In the genomic region with DNA sequence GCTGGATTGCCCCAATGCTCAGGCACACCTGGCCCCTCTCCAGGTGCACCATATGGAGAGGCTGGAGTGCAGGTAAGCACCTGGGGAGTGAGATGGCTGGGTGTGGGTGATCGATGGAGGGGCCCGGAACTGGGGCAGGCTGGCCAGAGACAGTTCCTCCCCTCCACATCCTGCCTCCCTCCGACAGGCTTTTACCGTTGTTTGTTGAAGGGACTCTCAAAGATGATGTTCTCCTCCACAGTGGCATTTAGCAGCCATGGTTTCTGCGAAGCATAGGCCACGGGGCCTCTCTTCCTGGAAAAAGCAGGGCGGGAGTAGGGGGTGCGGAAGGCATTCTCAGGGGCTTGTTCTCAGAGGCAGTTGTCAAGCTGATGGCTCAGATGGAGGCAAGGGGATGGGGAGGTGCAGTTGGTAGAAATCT, we compare ENCODE assay signal across 21 cellular contexts. TPM values are rescaled to one million over a fixed set of nuclear protein-coding genes. Genes with fewer than 3 reads are reported as not detected.
DNase-seq lines count a peak whose midpoint lies in the region; ATAC-seq, FAIRE-seq and TF ChIP-seq lines count a peak whose summit lies in the region.
"Had no signal": no experiment of that assay in that cellular context is flagged by ENCODE, and none has a peak within 500 bp of the region (broad histone marks: within the 10 kb centered on the region; RNA-seq: fewer than 3 reads in every experiment).

No MANE protein-coding gene starts in this region.

- H3K9me3 Mint-ChIP-seq in T-helper 1 cell treated with Interleukin-12 subunit alpha and Interleukin-12 subunit beta and Interleukin-4 antibody, amounts not matched to agents 30 μg/mL and 1 μg/mL, for 36 hours: no peaks in the 10 kb centered on the region
- H3K9me3 Mint-ChIP-seq: activated naive CD4-positive, alpha-beta T cell treated with anti-CD3 and anti-CD28 coated beads, Interleukin-2, amount 50 U/mL, for 24 hours; stimulated activated naive B cell treated with anti-CD40 and anti-IgM and Interleukin-4, amounts not matched to agents 10 μg/mL and 1 μg/mL and 100 μg/mL, for 72 hours; WTC11 had no signal

- H3K4me1 ChIP-seq in pancreas: peaks cover 17 to 30% (median 29%) of the 10 kb centered on the region in 3 donors
- H3K4me1 ChIP-seq: breast epithelium had no signal

- peaks cover 25% of the 10 kb centered on the region for H3K27me3 Mint-ChIP-seq in T-helper 1 cell treated with Interleukin-12 subunit alpha and Interleukin-12 subunit beta and Interleukin-4 antibody, amounts not matched to agents 30 μg/mL and 1 μg/mL, for 36 hours (ENCODE audit: low read depth)

- no peak for TF ChIP-seq CTCF in pancreas (IDR thresholded peaks at IDR 0.05)

- ATAC-seq in pancreas: peak; percentile 61 to 73 (median 66)
- ATAC-seq: stimulated activated naive B cell treated with anti-CD40 and anti-IgM and Interleukin-4, amounts not matched to agents 10 μg/mL and 1 μg/mL and 100 μg/mL, for 72 hours; WTC11 had no signal

- H3K36me3 Mint-ChIP-seq in T-helper 1 cell treated with Interleukin-12 subunit alpha and Interleukin-12 subunit beta and Interleukin-4 antibody, amounts not matched to agents 30 μg/mL and 1 μg/mL, for 36 hours (ENCODE audit: low read depth): no peaks in the 10 kb centered on the region
- H3K36me3 Mint-ChIP-seq: activated naive CD4-positive, alpha-beta T cell treated with anti-CD3 and anti-CD28 coated beads, Interleukin-2, amount 50 U/mL, for 24 hours; naive B cell; stimulated activated naive B cell treated with anti-CD40 and anti-IgM and Interleukin-4, amounts not matched to agents 10 μg/mL and 1 μg/mL and 100 μg/mL, for 72 hours; WTC11 had no signal

- in situ Hi-C loops in KBM-7 (cut with MboI; ENCODE audit: low pct_unique_long_range_greater_than_20kb, low sequenced_read_pairs): no loop called here

- H3K27ac Mint-ChIP-seq in T-helper 1 cell treated with Interleukin-12 subunit alpha and Interleukin-12 subunit beta and Interleukin-4 antibody, amounts not matched to agents 30 μg/mL and 1 μg/mL, for 36 hours: peak overlapping the region; percentile 64
- H3K27ac Mint-ChIP-seq: activated naive CD4-positive, alpha-beta T cell treated with anti-CD3 and anti-CD28 coated beads, Interleukin-2, amount 50 U/mL, for 24 hours; CD4-positive, CD25-positive, alpha-beta regulatory T cell; naive B cell; stimulated activated naive B cell treated with anti-CD40 and anti-IgM and Interleukin-4, amounts not matched to agents 10 μg/mL and 1 μg/mL and 100 μg/mL, for 72 hours; WTC11 had no signal

- no peak for FAIRE-seq in pancreas (lab: Jason Lieb, UNC)

- DNase-seq in NCI-H2029 treated with DMSO at 0.1 percent for 48 hours (lab: John Stamatoyannopoulos, UW): peak; percentile 89
- DNase-seq in NCI-H2029 (lab: John Stamatoyannopoulos, UW): no peak
- peak; percentile 24 for DNase-seq in KBM-7
- peak; percentile 61 to 88 (median 78) for DNase-seq in pancreas
- DNase-seq in activated gamma-delta T cell treated with Interleukin-2 at 50 U/mL for 16 hours: no peak
- DNase-seq in iPS-NIHi11 (ENCODE audit: low spot score): no peak
- no peak for DNase-seq in NCI-H1694 treated with DMSO at 0.1 percent for 48 hours (lab: John Stamatoyannopoulos, UW)
- DNase-seq: dorsolateral prefrontal cortex; erythroblast; GM23248; naive B cell; NK-92 treated with Interleukin-12 subunit alpha and Interleukin-12 subunit beta, amount 100 ng/mL, for 24 hours; stimulated activated naive B cell treated with anti-CD40 and anti-IgM and Interleukin-4, amounts not matched to agents 10 μg/mL and 1 μg/mL and 100 μg/mL, for 72 hours had no signal

- no peaks in the 10 kb centered on the region for H3K9me3 ChIP-seq in pancreas
- H3K9me3 ChIP-seq: breast epithelium, psoas muscle had no signal

- intact Hi-C loops in pancreas (cut with DNase I): no loop called here

- H3K27ac ChIP-seq in pancreas: peak overlapping the region; percentile 66 to 90 (median 82)
- H3K27ac ChIP-seq: GM23248, RWPE1 had no signal

- H3K4me3 Mint-ChIP-seq in T-helper 1 cell treated with Interleukin-12 subunit alpha and Interleukin-12 subunit beta and Interleukin-4 antibody, amounts not matched to agents 30 μg/mL and 1 μg/mL, for 36 hours: peak overlapping the region; percentile 33
- H3K4me3 Mint-ChIP-seq: activated naive CD4-positive, alpha-beta T cell treated with anti-CD3 and anti-CD28 coated beads, Interleukin-2, amount 50 U/mL, for 24 hours; CD4-positive, CD25-positive, alpha-beta regulatory T cell; naive B cell; stimulated activated naive B cell treated with anti-CD40 and anti-IgM and Interleukin-4, amounts not matched to agents 10 μg/mL and 1 μg/mL and 100 μg/mL, for 72 hours; WTC11 had no signal

- no peaks in the 10 kb centered on the region for H3K36me3 ChIP-seq in pancreas
- H3K36me3 ChIP-seq: breast epithelium had no signal

- WGBS in pancreas, 2 donors: 50 to 51% methylated on average over 8 of the region's 8 CpGs

- H3K4me1 Mint-ChIP-seq in T-helper 1 cell treated with Interleukin-12 subunit alpha and Interleukin-12 subunit beta and Interleukin-4 antibody, amounts not matched to agents 30 μg/mL and 1 μg/mL, for 36 hours (ENCODE audit: low read depth): peaks cover 25% of the 10 kb centered on the region
- H3K4me1 Mint-ChIP-seq: activated naive CD4-positive, alpha-beta T cell treated with anti-CD3 and anti-CD28 coated beads, Interleukin-2, amount 50 U/mL, for 24 hours; naive B cell; stimulated activated naive B cell treated with anti-CD40 and anti-IgM and Interleukin-4, amounts not matched to agents 10 μg/mL and 1 μg/mL and 100 μg/mL, for 72 hours had no signal

- no peaks in the 10 kb centered on the region for H3K27me3 ChIP-seq in pancreas
- H3K27me3 ChIP-seq: dorsolateral prefrontal cortex had no signal

- H3K4me3 ChIP-seq in pancreas: no peak overlapping the region
- H3K4me3 ChIP-seq: breast epithelium, dorsolateral prefrontal cortex, GM23248, lung, psoas muscle had no signal

RNA-seq across cellular contexts. Expression of a gene that starts 25.9 kb away (rescaled TPM):
- 10 to 100 TPM in 4 of 6 donors, 1 to 10 TPM in 2; 5.0 to 12.4 (median 11.1) TPM for total RNA-seq in pancreas
- 10 to 100 TPM in 1 of 2 donors, 1 to 10 TPM in 1; 9.9 to 17.7 TPM for polyA plus RNA-seq in pancreas
- total RNA-seq: CD4-positive, CD25-positive, alpha-beta regulatory T cell; GM23248 had no signal
- polyA plus RNA-seq: CD4-positive, CD25-positive, alpha-beta regulatory T cell; GM23248 had no signal

Comparison
In these comparisons a context has a peak if more than half of its experiments do, and no peak if none do; other contexts are left out.
1. DNase-seq: peak in NCI-H2029 treated with DMSO at 0.1 percent for 48 hours (single experiment), KBM-7 (single experiment) and pancreas (6 of 6); none in NCI-H2029 (single experiment), activated gamma-delta T cell treated with Interleukin-2 at 50 U/mL for 16 hours (single experiment), iPS-NIHi11 (single experiment) and NCI-H1694 treated with DMSO at 0.1 percent for 48 hours (single experiment).